In the genomic region with DNA sequence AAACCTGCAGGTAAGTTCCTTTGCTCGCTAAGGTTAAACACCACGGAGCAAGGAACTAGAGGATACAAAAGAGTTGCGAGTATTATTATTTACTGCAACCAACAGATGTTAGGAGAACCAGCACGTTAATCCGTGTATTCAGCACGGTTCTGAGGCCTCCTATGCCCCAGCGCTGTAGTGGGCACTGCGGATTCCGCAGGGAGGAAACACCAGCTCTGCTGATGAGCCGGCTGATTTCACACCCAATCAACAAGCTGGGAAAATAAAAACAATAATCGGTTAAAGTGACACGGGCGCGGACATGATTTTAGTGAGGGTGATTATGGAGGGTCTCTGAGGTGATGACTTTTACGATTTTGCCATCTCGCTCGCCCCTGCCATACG, we compare ENCODE assay signal across 8 cellular contexts. TPM values are rescaled to one million over a fixed set of nuclear protein-coding genes. Genes with fewer than 3 reads are reported as not detected.
DNase-seq lines count a peak whose midpoint lies in the region; ATAC-seq and TF ChIP-seq lines count a peak whose summit lies in the region.

No MANE protein-coding gene starts in this region.

- no peak for TF ChIP-seq CTCF in CD8-positive, alpha-beta T cell (IDR thresholded peaks at IDR 0.05)
- TF ChIP-seq CTCF in Loucy (conservative IDR thresholded peaks at IDR 0.05; ENCODE audit: low read length): no peak
- no peak for TF ChIP-seq CTCF in epithelial cell of esophagus (IDR thresholded peaks at IDR 0.05; ENCODE audit: insufficient read depth, low read depth, low read length, missing control alignments)

- no peaks in the 10 kb centered on the region for H3K79me1 ChIP-seq in neuronal stem cell (ENCODE audit: low read depth, low read length)

- H3K36me3 ChIP-seq in CD8-positive, alpha-beta T cell (ENCODE audit: insufficient read depth, low read length): no peaks in the 10 kb centered on the region
- H3K36me3 ChIP-seq in Loucy (ENCODE audit: insufficient read depth, low read length): no peaks in the 10 kb centered on the region
- H3K36me3 ChIP-seq in neuronal stem cell (replicated peaks in 1 of 2; ENCODE audit: control insufficient read depth in 2 of 2, insufficient read depth in 2 of 2, low read length in 2 of 2): no peaks in the 10 kb centered on the region

- H4K8ac ChIP-seq in neuronal stem cell (ENCODE audit: low read depth, low read length): no peak overlapping the region

- WGBS in neuronal stem cell (ENCODE audit: extremely low coverage in 2 of 2, insufficient read length in 2 of 2, insufficient replicate concordance in 1 of 2), 2 donors: no CpG with 5 or more reads among the region's 18 CpGs

- H3K36me3 Mint-ChIP-seq in CD8-positive, alpha-beta T cell: no peaks in the 10 kb centered on the region

- no peak overlapping the region for H3K4me3 ChIP-seq in CD8-positive, alpha-beta T cell (ENCODE audit: low read depth, low read length)
- peak overlapping the region; percentile 98 for H3K4me3 ChIP-seq in Loucy (ENCODE audit: low read length, poor library complexity, severe bottlenecking)
- H3K4me3 ChIP-seq in epithelial cell of esophagus (ENCODE audit: low read length): peak overlapping the region; percentile 61
- H3K4me3 ChIP-seq in neuronal stem cell (ENCODE audit: low read length in 2 of 2): peak overlapping the region; percentile 43 to 89

- POLR2A ChIA-PET in CD8-positive, alpha-beta T cell (lab: Charles Lee): no interaction called here

- H3K9ac ChIP-seq in Loucy (ENCODE audit: low read depth, low read length, poor library complexity, severe bottlenecking) (peak overlapping the region; percentile 81), neuronal stem cell (ENCODE audit: low read depth, low read length, poor library complexity) (no peak overlapping the region)

- H4K91ac ChIP-seq in neuronal stem cell (ENCODE audit: low read depth, low read length, poor library complexity): no peak overlapping the region

- no peak overlapping the region for H3K27ac ChIP-seq in CD8-positive, alpha-beta T cell (ENCODE audit: low read depth, low read length)
- no peak overlapping the region for H3K27ac ChIP-seq in neuronal stem cell (replicated peaks; ENCODE audit: low read length)

- no peak overlapping the region for H2BK15ac ChIP-seq in neuronal stem cell (ENCODE audit: low read length)

- H3K27me3 ChIP-seq in CD8-positive, alpha-beta T cell (ENCODE audit: insufficient read depth, low read length): no peaks in the 10 kb centered on the region
- H3K27me3 ChIP-seq in Loucy (ENCODE audit: insufficient read depth, low read length, poor library complexity, severe bottlenecking) (no peaks in the 10 kb centered on the region), neuronal stem cell (ENCODE audit: control insufficient read depth in 3 of 3, insufficient read depth in 3 of 3, low read depth in 1 of 3, low read length in 3 of 3) (peaks cover 0 to 30% (median 0%) of the 10 kb centered on the region in 3 experiments)

- no peak for DNase-seq in CD8-positive, alpha-beta T cell
- DNase-seq in epithelial cell of esophagus (ENCODE audit: low read depth) (no peak), neuronal stem cell (ENCODE audit: low spot score) (no peak), NCI-H187 (lab: John Stamatoyannopoulos, UW) (no peak), NCI-H1694 treated with DMSO at 0.1 percent for 48 hours (lab: John Stamatoyannopoulos, UW) (no peak)

- H3K14ac ChIP-seq in neuronal stem cell (ENCODE audit: low read length): no peak overlapping the region

- no peak for ATAC-seq in CD8-positive, alpha-beta T cell
- no peak for ATAC-seq in HG03045 (IDR thresholded peaks at IDR 0.05; ENCODE audit: unreplicated experiment)
- no peak for ATAC-seq in HG03025 (IDR thresholded peaks at IDR 0.05; ENCODE audit: low FRiP score, unreplicated experiment)

- H3K9me3 Mint-ChIP-seq in CD8-positive, alpha-beta T cell: no peaks in the 10 kb centered on the region

- H3K4ac ChIP-seq in neuronal stem cell (ENCODE audit: low read length): no peak overlapping the region

- no peaks in the 10 kb centered on the region for H3K9me2 ChIP-seq in Loucy (replicated peaks; ENCODE audit: low read depth, low read length)

- peaks cover 11% of the 10 kb centered on the region for H4K20me1 ChIP-seq in Loucy (ENCODE audit: insufficient read depth, low read length, poor library complexity, severe bottlenecking)

- H2BK5ac ChIP-seq in neuronal stem cell (ENCODE audit: low read length): no peak overlapping the region

- peaks cover 9% of the 10 kb centered on the region for H3K4me1 Mint-ChIP-seq in CD8-positive, alpha-beta T cell (ENCODE audit: low read depth)

- no peaks in the 10 kb centered on the region for H3K4me1 ChIP-seq in CD8-positive, alpha-beta T cell (ENCODE audit: insufficient read depth, low read length)
- H3K4me1 ChIP-seq in Loucy (ENCODE audit: insufficient read depth, low read length, poor library complexity, severe bottlenecking) (peaks cover 42% of the 10 kb centered on the region), neuronal stem cell (ENCODE audit: control insufficient read depth in 2 of 2, insufficient read depth in 1 of 2, low read depth in 1 of 2, low read length in 2 of 2) (peaks cover 0 to 6% of the 10 kb centered on the region in 2 donors)

- no peaks in the 10 kb centered on the region for H3K9me3 ChIP-seq in CD8-positive, alpha-beta T cell (ENCODE audit: low read length)
- H3K9me3 ChIP-seq in Loucy (ENCODE audit: insufficient read depth, low read depth, low read length) (no peaks in the 10 kb centered on the region), neuronal stem cell (replicated peaks in 1 of 2; ENCODE audit: control insufficient read depth in 2 of 2, insufficient read depth in 1 of 2, low read depth in 1 of 2, low read length in 2 of 2) (no peaks in the 10 kb centered on the region)

- H3K79me2 ChIP-seq in Loucy (ENCODE audit: insufficient read depth, low read length): peaks cover 46% of the 10 kb centered on the region

- no peak overlapping the region for H2BK120ac ChIP-seq in neuronal stem cell (ENCODE audit: low read depth, low read length)

- peaks cover 23% of the 10 kb centered on the region for H3K27me3 Mint-ChIP-seq in CD8-positive, alpha-beta T cell (ENCODE audit: low read depth)

- no peak overlapping the region for H3K27ac Mint-ChIP-seq in CD8-positive, alpha-beta T cell

- intact Hi-C loops in CD8-positive, alpha-beta T cell (cut with DNase I, micrococcal nuclease): no loop called here

- peak overlapping the region; percentile 95 for H2AFZ ChIP-seq in Loucy (ENCODE audit: low read length)
- peak overlapping the region; percentile 94 for H2AFZ ChIP-seq in neuronal stem cell (ENCODE audit: low read length)

- H3K18ac ChIP-seq in neuronal stem cell (ENCODE audit: low read length): no peak overlapping the region

- H3F3A ChIP-seq in Loucy (ENCODE audit: low read depth): no peaks in the 10 kb centered on the region

- CTCF ChIA-PET in CD8-positive, alpha-beta T cell (lab: Charles Lee): no interaction called here

- H3K4me3 Mint-ChIP-seq in CD8-positive, alpha-beta T cell: peak overlapping the region; percentile 53

- no peak overlapping the region for H2BK12ac ChIP-seq in neuronal stem cell (ENCODE audit: low read length)

- peak overlapping the region; percentile 80 for H3K4me2 ChIP-seq in Loucy (ENCODE audit: low read depth, low read length, poor library complexity, severe bottlenecking)
- H3K4me2 ChIP-seq in neuronal stem cell (ENCODE audit: insufficient read depth, low read length, poor library complexity, severe bottlenecking): peak overlapping the region; percentile 82

- H3K23ac ChIP-seq in neuronal stem cell (ENCODE audit: low read depth, low read length, poor library complexity): no peak overlapping the region

- H2AK5ac ChIP-seq in neuronal stem cell (ENCODE audit: low read depth, low read length): no peak overlapping the region

RNA-seq across cellular contexts. Expression of gene PRELID2, which starts 0.7 kb away (rescaled TPM):
- total RNA-seq in CD8-positive, alpha-beta T cell: under 1 TPM in 1 of 2 experiments, not detected in 1; 0.38 TPM
- polyA plus RNA-seq in neuronal stem cell (2013, experiment 1 of 2): 16.2 TPM
- polyA plus RNA-seq in neuronal stem cell (2013, experiment 2 of 2): 16.6 TPM

RNA-seq across cellular contexts. Expression of gene GRXCR2, which starts 37.0 kb away (rescaled TPM):
- not detected for total RNA-seq in CD8-positive, alpha-beta T cell
- polyA plus RNA-seq in neuronal stem cell (2013, experiment 1 of 2): not detected
- not detected for polyA plus RNA-seq in neuronal stem cell (2013, experiment 2 of 2)
